Comparison of ENCODE assay signal across 8 cellular contexts in the genomic region with DNA sequence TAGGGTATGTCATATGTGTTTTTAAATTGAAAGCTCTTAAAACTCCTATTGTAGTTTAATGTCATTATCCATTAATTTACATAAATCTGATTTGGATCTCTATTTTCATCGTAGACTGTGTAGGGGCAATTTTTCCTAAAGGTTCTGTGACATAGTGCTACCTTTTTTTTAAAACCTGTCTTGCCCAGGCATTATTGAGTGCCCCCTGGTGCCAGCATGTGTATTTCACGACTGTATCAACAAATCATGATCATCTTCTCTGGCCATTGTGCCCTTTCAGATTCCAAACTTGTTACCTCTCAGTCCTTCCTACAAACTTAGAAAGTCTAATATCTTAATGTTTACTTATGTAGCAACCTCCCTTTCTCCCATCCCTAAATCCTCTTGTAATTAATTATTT.
A peak's percentile ranks its signal among the peaks of the same experiment; 100 is the strongest.
DNase-seq lines count a peak whose midpoint lies in the region; ATAC-seq and TF ChIP-seq lines count a peak whose summit lies in the region.

No MANE protein-coding gene starts in this region.

- no peak overlapping the region for H3K4me3 Mint-ChIP-seq in activated naive CD4-positive, alpha-beta T cell treated with anti-CD3 and anti-CD28 coated beads for 36 hours

- ATAC-seq in HG02870 (IDR thresholded peaks at IDR 0.05; ENCODE audit: unreplicated experiment) (no peak), HG03571 (IDR thresholded peaks at IDR 0.05; ENCODE audit: unreplicated experiment) (no peak), GM21360 (IDR thresholded peaks at IDR 0.05; ENCODE audit: unreplicated experiment) (no peak)

- H3K9me3 Mint-ChIP-seq in activated naive CD4-positive, alpha-beta T cell treated with anti-CD3 and anti-CD28 coated beads for 36 hours = no peaks in the 10 kb centered on the region

- no peaks in the 10 kb centered on the region for H3K27me3 Mint-ChIP-seq in activated naive CD4-positive, alpha-beta T cell treated with anti-CD3 and anti-CD28 coated beads for 36 hours (ENCODE audit: low read depth)

- no peak overlapping the region for H3K27ac Mint-ChIP-seq in activated naive CD4-positive, alpha-beta T cell treated with anti-CD3 and anti-CD28 coated beads for 36 hours

- no peaks in the 10 kb centered on the region for H3K4me1 Mint-ChIP-seq in activated naive CD4-positive, alpha-beta T cell treated with anti-CD3 and anti-CD28 coated beads for 36 hours (ENCODE audit: low read depth)

- intact Hi-C loops in activated naive CD4-positive, alpha-beta T cell treated with anti-CD3 and anti-CD28 coated beads for 36 hours (cut with micrococcal nuclease) = loop anchor here (1.0 kb wide), 1 partner anchor 514 kb away; no protein-coding TSS in a partner anchor

- peak; percentile 56 for TF ChIP-seq RAD21 in Ishikawa (IDR thresholded peaks at IDR 0.05; ENCODE audit: low read depth)

- H3K36me3 Mint-ChIP-seq in activated naive CD4-positive, alpha-beta T cell treated with anti-CD3 and anti-CD28 coated beads for 36 hours (ENCODE audit: low read depth) = peaks cover 20% of the 10 kb centered on the region

- TF ChIP-seq EP300 in Ishikawa (IDR thresholded peaks at IDR 0.05; ENCODE audit: borderline replicate concordance) = no peak

- CTCF ChIA-PET in activated naive CD4-positive, alpha-beta T cell treated with anti-CD3 and anti-CD28 coated beads for 36 hours (lab: Charles Lee) = interaction anchor here (1.3 kb wide), 1 partner anchor 528 kb away, joined by 4 read pairs; no protein-coding TSS in a partner anchor

- DNase-seq in D341Med (ENCODE audit: low spot score) (peak; percentile 55), lung microvascular endothelial cell (ENCODE audit: low read depth in 2 of 2) (peak; percentile 41 to 57), NCI-H1417 treated with DMSO at 0.1 percent for 48 hours (lab: John Stamatoyannopoulos, UW) (no peak)
- peak; percentile 27 for DNase-seq in activated naive CD4-positive, alpha-beta T cell treated with anti-CD3 and anti-CD28 coated beads for 36 hours

TF ChIP-seq in Ishikawa, 13 proteins besides CTCF, POLR2A, EP300 and RAD21:
- TF ChIP-seq TEAD4 (IDR thresholded peaks at IDR 0.05) (no peak), CREB1 (IDR thresholded peaks at IDR 0.05; ENCODE audit: low read depth) (no peak), TAF1 (IDR thresholded peaks at IDR 0.05; ENCODE audit: low read depth) (no peak), FOXM1 (IDR thresholded peaks at IDR 0.05; ENCODE audit: borderline replicate concordance, low read depth) (no peak), CEBPB (IDR thresholded peaks at IDR 0.05) (no peak)
- TF ChIP-seq, protein P1, sequence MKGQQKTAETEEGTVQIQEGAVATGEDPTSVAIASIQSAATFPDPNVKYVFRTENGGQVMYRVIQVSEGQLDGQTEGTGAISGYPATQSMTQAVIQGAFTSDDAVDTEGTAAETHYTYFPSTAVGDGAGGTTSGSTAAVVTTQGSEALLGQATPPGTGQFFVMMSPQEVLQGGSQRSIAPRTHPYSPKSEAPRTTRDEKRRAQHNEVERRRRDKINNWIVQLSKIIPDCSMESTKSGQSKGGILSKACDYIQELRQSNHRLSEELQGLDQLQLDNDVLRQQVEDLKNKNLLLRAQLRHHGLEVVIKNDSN (IDR thresholded peaks at IDR 0.05) = no peak
- TF ChIP-seq, protein P2, sequence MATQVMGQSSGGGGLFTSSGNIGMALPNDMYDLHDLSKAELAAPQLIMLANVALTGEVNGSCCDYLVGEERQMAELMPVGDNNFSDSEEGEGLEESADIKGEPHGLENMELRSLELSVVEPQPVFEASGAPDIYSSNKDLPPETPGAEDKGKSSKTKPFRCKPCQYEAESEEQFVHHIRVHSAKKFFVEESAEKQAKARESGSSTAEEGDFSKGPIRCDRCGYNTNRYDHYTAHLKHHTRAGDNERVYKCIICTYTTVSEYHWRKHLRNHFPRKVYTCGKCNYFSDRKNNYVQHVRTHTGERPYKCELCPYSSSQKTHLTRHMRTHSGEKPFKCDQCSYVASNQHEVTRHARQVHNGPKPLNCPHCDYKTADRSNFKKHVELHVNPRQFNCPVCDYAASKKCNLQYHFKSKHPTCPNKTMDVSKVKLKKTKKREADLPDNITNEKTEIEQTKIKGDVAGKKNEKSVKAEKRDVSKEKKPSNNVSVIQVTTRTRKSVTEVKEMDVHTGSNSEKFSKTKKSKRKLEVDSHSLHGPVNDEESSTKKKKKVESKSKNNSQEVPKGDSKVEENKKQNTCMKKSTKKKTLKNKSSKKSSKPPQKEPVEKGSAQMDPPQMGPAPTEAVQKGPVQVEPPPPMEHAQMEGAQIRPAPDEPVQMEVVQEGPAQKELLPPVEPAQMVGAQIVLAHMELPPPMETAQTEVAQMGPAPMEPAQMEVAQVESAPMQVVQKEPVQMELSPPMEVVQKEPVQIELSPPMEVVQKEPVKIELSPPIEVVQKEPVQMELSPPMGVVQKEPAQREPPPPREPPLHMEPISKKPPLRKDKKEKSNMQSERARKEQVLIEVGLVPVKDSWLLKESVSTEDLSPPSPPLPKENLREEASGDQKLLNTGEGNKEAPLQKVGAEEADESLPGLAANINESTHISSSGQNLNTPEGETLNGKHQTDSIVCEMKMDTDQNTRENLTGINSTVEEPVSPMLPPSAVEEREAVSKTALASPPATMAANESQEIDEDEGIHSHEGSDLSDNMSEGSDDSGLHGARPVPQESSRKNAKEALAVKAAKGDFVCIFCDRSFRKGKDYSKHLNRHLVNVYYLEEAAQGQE (IDR thresholded peaks at IDR 0.05; ENCODE audit: low read depth) = no peak
TF ChIP-seq in Ishikawa: peak in this region for 0.
